18 cellular contexts compared by ENCODE assay signal in the genomic region with DNA sequence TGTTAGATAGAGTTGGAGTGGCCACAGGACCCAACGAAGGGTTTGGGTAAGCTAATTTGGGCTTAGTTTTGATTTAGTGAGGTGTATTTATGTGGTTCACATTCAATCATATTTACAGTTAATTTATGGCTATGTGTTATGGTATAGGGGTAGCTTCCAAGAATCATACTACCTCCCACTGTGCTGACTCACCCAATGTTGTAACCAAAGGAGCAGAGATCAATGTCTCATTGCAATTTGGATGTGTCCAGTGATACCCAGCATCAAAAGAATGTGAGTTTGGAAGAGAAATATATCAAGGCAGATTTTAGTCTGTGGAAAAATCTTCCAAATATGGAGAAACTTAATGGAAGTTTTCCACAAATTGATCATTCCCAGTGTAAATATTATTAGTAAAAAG. TPM values are rescaled to one million over a fixed set of nuclear protein-coding genes. Genes with fewer than 3 reads are reported as not detected.
DNase-seq lines count a peak whose midpoint lies in the region; ATAC-seq and TF ChIP-seq lines count a peak whose summit lies in the region.
"Had no signal": no experiment of that assay in that cellular context is flagged by ENCODE, and none has a peak within 500 bp of the region (broad histone marks: within the 10 kb centered on the region; RNA-seq: fewer than 3 reads in every experiment).

No MANE protein-coding gene starts in this region.

- in situ Hi-C loops in brain microvascular endothelial cell (cut with HindIII; ENCODE audit: low pct_ligation_motif_present, low sequenced_read_pairs), result no loop called here

- H3K4ac ChIP-seq in mesenchymal stem cell (ENCODE audit: low read depth in 1 of 2, low read length in 2 of 2), result no peak overlapping the region

- H2AK5ac ChIP-seq in mesenchymal stem cell (ENCODE audit: low read length, severe bottlenecking), result no peak overlapping the region

- H4K8ac ChIP-seq in mesenchymal stem cell (ENCODE audit: low read length), result no peak overlapping the region

- no peaks in the 10 kb centered on the region for H3K79me1 ChIP-seq in mesenchymal stem cell (replicated peaks; ENCODE audit: low read length, poor library complexity, severe bottlenecking)

- peaks cover 3% of the 10 kb centered on the region for H3K27me3 ChIP-seq in brain microvascular endothelial cell (replicated peaks)
- peaks cover 15 to 32% of the 10 kb centered on the region in 2 experiments for H3K27me3 ChIP-seq in mesenchymal stem cell (ENCODE audit: control insufficient read depth in 1 of 2, insufficient read depth in 1 of 2, low read length in 2 of 2)
- H3K27me3 ChIP-seq: BLaER1 treated with 17β-estradiol and CSF1 and Interleukin-3, amounts not matched to agents 10 nM and 100 nM had no signal

- H2AFZ ChIP-seq in mesenchymal stem cell (ENCODE audit: low read depth, low read length), result no peak overlapping the region

- H3K27ac Mint-ChIP-seq in nephron progenitor cell, result no peak overlapping the region
- H3K27ac Mint-ChIP-seq: CD8-positive, alpha-beta T cell had no signal

- no peaks in the 10 kb centered on the region for H3K9me3 ChIP-seq in mesenchymal stem cell (ENCODE audit: control insufficient read depth, low read length)
- H3K9me3 ChIP-seq: BLaER1 treated with 17β-estradiol and CSF1 and Interleukin-3, amounts not matched to agents 10 nM and 100 nM; SJSA1 had no signal

- no peak overlapping the region for H3K9ac ChIP-seq in mesenchymal stem cell (ENCODE audit: low read length)
- H3K9ac ChIP-seq: BLaER1 treated with 17β-estradiol and CSF1 and Interleukin-3, amounts not matched to agents 10 nM and 100 nM had no signal

- H3K4me1 Mint-ChIP-seq in nephron progenitor cell, result no peaks in the 10 kb centered on the region

- no peak overlapping the region for H3K14ac ChIP-seq in mesenchymal stem cell (ENCODE audit: low read length in 2 of 2)

- no peaks in the 10 kb centered on the region for H3K36me3 ChIP-seq in brain microvascular endothelial cell (replicated peaks)
- H3K36me3 ChIP-seq in mesenchymal stem cell (ENCODE audit: control insufficient read depth in 1 of 2, insufficient read depth in 2 of 2, low read depth in 1 of 2, low read length in 2 of 2), result no peaks in the 10 kb centered on the region
- H3K36me3 ChIP-seq: BLaER1 treated with 17β-estradiol and CSF1 and Interleukin-3, amounts not matched to agents 10 nM and 100 nM; SJSA1 had no signal

- peak; percentile 21 for DNase-seq in EL
- peak; percentile 44 for DNase-seq in HS-5 (ENCODE audit: low read depth)
- DNase-seq in brain microvascular endothelial cell, result peak; percentile 40
- DNase-seq in fibroblast of peridontal ligament (ENCODE audit: extremely low read depth), result peak; percentile 10
- DNase-seq in nephron progenitor cell, result no peak
- no peak for DNase-seq in NCI-H446 treated with DMSO at 0.1 percent for 48 hours (lab: John Stamatoyannopoulos, UW)
- DNase-seq in mesenchymal stem cell, result no peak
- DNase-seq: CD8-positive, alpha-beta T cell; H7; MV-4-11; NCI-H1417; NCI-H187 treated with DMSO at 0.1 percent for 48 hours; NCI-H2227 treated with DMSO at 0.1 percent for 48 hours; NCI-H524 treated with DMSO at 0.1 percent for 48 hours had no signal

- H3K27me3 Mint-ChIP-seq in nephron progenitor cell (ENCODE audit: low read depth, poor library complexity), result peaks cover 28% of the 10 kb centered on the region

- no peak overlapping the region for H3K4me3 Mint-ChIP-seq in nephron progenitor cell
- H3K4me3 Mint-ChIP-seq: CD8-positive, alpha-beta T cell had no signal

- no peak overlapping the region for H3K27ac ChIP-seq in brain microvascular endothelial cell
- no peak overlapping the region for H3K27ac ChIP-seq in mesenchymal stem cell (ENCODE audit: low read length, poor library complexity, severe bottlenecking)
- H3K27ac ChIP-seq: BLaER1 treated with 17β-estradiol and CSF1 and Interleukin-3, amounts not matched to agents 10 nM and 100 nM; HL-60; SJSA1 had no signal

- no peaks in the 10 kb centered on the region for H3K36me3 Mint-ChIP-seq in nephron progenitor cell (ENCODE audit: low read depth)
- H3K36me3 Mint-ChIP-seq: CD8-positive, alpha-beta T cell had no signal

- no peak overlapping the region for H4K91ac ChIP-seq in mesenchymal stem cell (ENCODE audit: low read length)

- H3K18ac ChIP-seq in mesenchymal stem cell (ENCODE audit: low read depth in 1 of 2, low read length in 2 of 2), result no peak overlapping the region

- ATAC-seq in HG02571 (IDR thresholded peaks at IDR 0.05; ENCODE audit: unreplicated experiment), result no peak
- ATAC-seq: CD8-positive, alpha-beta T cell had no signal

- TF ChIP-seq CTCF in brain microvascular endothelial cell (IDR thresholded peaks at IDR 0.05; ENCODE audit: low read depth, low read length, missing control alignments), result no peak
- no peak for TF ChIP-seq CTCF in nephron progenitor cell (IDR thresholded peaks at IDR 0.05)

- WGBS in mesenchymal stem cell, result no CpG with 5 or more reads among the region's 1 CpG

- no peak overlapping the region for H2BK120ac ChIP-seq in mesenchymal stem cell (ENCODE audit: low read depth, low read length)

- no peak overlapping the region for H3K4me2 ChIP-seq in mesenchymal stem cell (ENCODE audit: low read length, poor library complexity, severe bottlenecking)
- H3K4me2 ChIP-seq: BLaER1 treated with 17β-estradiol and CSF1 and Interleukin-3, amounts not matched to agents 10 nM and 100 nM had no signal

- peaks cover 20% of the 10 kb centered on the region for H3K9me3 Mint-ChIP-seq in nephron progenitor cell

- H2BK15ac ChIP-seq in mesenchymal stem cell (ENCODE audit: low read depth, poor library complexity, severe bottlenecking), result no peak overlapping the region

- no peak overlapping the region for H2BK5ac ChIP-seq in mesenchymal stem cell (ENCODE audit: low read depth, low read length, poor library complexity, severe bottlenecking)

- H2BK12ac ChIP-seq in mesenchymal stem cell (ENCODE audit: low read length in 2 of 2), result no peak overlapping the region

- H3K4me3 ChIP-seq in brain microvascular endothelial cell (ENCODE audit: low read depth, low read length) (no peak overlapping the region), mesenchymal stem cell (ENCODE audit: insufficient read depth in 1 of 2, low read depth in 1 of 2, low read length in 2 of 2) (no peak overlapping the region)
- H3K4me3 ChIP-seq: BLaER1 treated with 17β-estradiol and CSF1 and Interleukin-3, amounts not matched to agents 10 nM and 100 nM; SJSA1 had no signal

- no peak overlapping the region for H3K23ac ChIP-seq in mesenchymal stem cell (ENCODE audit: low read length in 2 of 2)

- H3K4me1 ChIP-seq in mesenchymal stem cell (ENCODE audit: control insufficient read depth, insufficient read depth, low read depth, low read length), result no peaks in the 10 kb centered on the region
- H3K4me1 ChIP-seq: BLaER1 treated with 17β-estradiol and CSF1 and Interleukin-3, amounts not matched to agents 10 nM and 100 nM; SJSA1 had no signal

RNA-seq across cellular contexts. Expression of gene SMIM8, which starts 25.3 kb away (rescaled TPM):
- 5.1 TPM for polyA plus RNA-seq in mesenchymal stem cell (2013, experiment 1 of 2)
- 4.7 TPM for polyA plus RNA-seq in mesenchymal stem cell (2013, experiment 2 of 2)

RNA-seq across cellular contexts. Expression of gene GJB7, which starts 32.0 kb away (rescaled TPM):
- polyA plus RNA-seq in mesenchymal stem cell (2013, experiment 1 of 2), result not detected
- 0.01 TPM for polyA plus RNA-seq in mesenchymal stem cell (2013, experiment 2 of 2)

RNA-seq across cellular contexts. Expression of gene C6orf163, which starts 47.5 kb away (rescaled TPM):
- polyA plus RNA-seq in mesenchymal stem cell (2013, experiment 1 of 2), result 0.59 TPM
- polyA plus RNA-seq in mesenchymal stem cell (2013, experiment 2 of 2), result 0.33 TPM

Comparison
In these comparisons a context has a peak if more than half of its experiments do, and no peak if none do; other contexts are left out.
1. DNase-seq: peak in EL (single experiment), HS-5 (single experiment), brain microvascular endothelial cell (single experiment) and fibroblast of peridontal ligament (single experiment); none in nephron progenitor cell (single experiment), NCI-H446 treated with DMSO at 0.1 percent for 48 hours (single experiment) and mesenchymal stem cell (single experiment).